Comparison of ENCODE assay signal across 8 cellular contexts in the genomic region with DNA sequence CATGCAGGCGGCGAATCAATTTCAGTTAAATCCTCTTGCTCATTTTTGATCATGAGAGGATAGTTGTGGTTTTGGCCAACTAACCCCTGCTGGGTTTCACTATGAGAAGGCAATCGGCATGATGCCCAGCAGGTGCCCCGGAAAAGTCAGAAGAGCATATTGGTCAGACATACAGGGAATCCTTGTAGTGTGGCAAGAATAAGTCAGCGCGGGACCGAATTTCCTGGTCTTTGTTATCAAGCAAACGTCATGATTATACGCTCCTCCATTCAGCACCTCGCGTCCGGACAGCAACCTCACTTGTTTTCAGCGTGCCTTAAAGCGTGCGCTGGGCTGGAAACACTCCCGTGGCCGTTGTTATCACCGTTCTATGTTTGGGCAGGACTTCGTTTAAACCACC. TPM values are rescaled to one million over a fixed set of nuclear protein-coding genes. Genes with fewer than 3 reads are reported as not detected.
DNase-seq lines count a peak whose midpoint lies in the region; ATAC-seq, FAIRE-seq and TF ChIP-seq lines count a peak whose summit lies in the region.

No MANE protein-coding gene starts in this region.

- H3K27ac Mint-ChIP-seq in stimulated activated memory B cell treated with anti-CD40 and anti-IgM and Interleukin-4, amounts not matched to agents 10 μg/mL and 1 μg/mL and 100 μg/mL, for 72 hours = no peak overlapping the region

- TF ChIP-seq CTCF in bronchial epithelial cell (IDR thresholded peaks at IDR 0.05; ENCODE audit: insufficient read depth, low read length, severe bottlenecking) (no peak), vagina (IDR thresholded peaks at IDR 0.05) (no peak)

- no peaks in the 10 kb centered on the region for H3K36me3 ChIP-seq in HUES48 (ENCODE audit: control insufficient read depth, insufficient read depth, low read length)
- H3K36me3 ChIP-seq in bronchial epithelial cell (ENCODE audit: control insufficient read depth, insufficient read depth, low read length) = no peaks in the 10 kb centered on the region
- no peaks in the 10 kb centered on the region for H3K36me3 ChIP-seq in vagina

- no peak overlapping the region for H3K27ac ChIP-seq in HUES48 (ENCODE audit: low read depth, low read length)
- H3K27ac ChIP-seq in vagina = no peak overlapping the region

- H3K27me3 ChIP-seq in HUES48 (ENCODE audit: control insufficient read depth, insufficient read depth, low read length) (peaks cover 55% of the 10 kb centered on the region), bronchial epithelial cell (ENCODE audit: control insufficient read depth, insufficient read depth, low read length) (peaks cover 19% of the 10 kb centered on the region), vagina (peaks cover 7% of the 10 kb centered on the region)

- peaks cover 7% of the 10 kb centered on the region for H3K4me1 ChIP-seq in HUES48 (ENCODE audit: control insufficient read depth, insufficient read depth, low read length)
- H3K4me1 ChIP-seq in vagina = peaks cover 20% of the 10 kb centered on the region

- DNase-seq in SK-N-DZ (ENCODE audit: low spot score) (peak; percentile 52), bronchial epithelial cell (ENCODE audit: low read depth) (peak; percentile 66), left lobe of liver (ENCODE audit: low spot score) (no peak), midbrain (lab: John Stamatoyannopoulos, UW) (no peak), vagina (ENCODE audit: extremely low spot score in 2 of 2) (no peak)

- H3K36me3 Mint-ChIP-seq in stimulated activated memory B cell treated with anti-CD40 and anti-IgM and Interleukin-4, amounts not matched to agents 10 μg/mL and 1 μg/mL and 100 μg/mL, for 72 hours = no peaks in the 10 kb centered on the region

- intact Hi-C loops in vagina (cut with DNase I) = no loop called here

- H3K4me3 ChIP-seq in HUES48 (ENCODE audit: low read depth, low read length) = peak overlapping the region; percentile 66
- no peak overlapping the region for H3K4me3 ChIP-seq in bronchial epithelial cell (ENCODE audit: low read depth, low read length)
- no peak overlapping the region for H3K4me3 ChIP-seq in vagina

- H3K9me3 Mint-ChIP-seq in stimulated activated memory B cell treated with anti-CD40 and anti-IgM and Interleukin-4, amounts not matched to agents 10 μg/mL and 1 μg/mL and 100 μg/mL, for 72 hours = no peaks in the 10 kb centered on the region

- no peak for TF ChIP-seq POLR2A in vagina (IDR thresholded peaks at IDR 0.05)

- H3K27me3 Mint-ChIP-seq in stimulated activated memory B cell treated with anti-CD40 and anti-IgM and Interleukin-4, amounts not matched to agents 10 μg/mL and 1 μg/mL and 100 μg/mL, for 72 hours = peaks cover 58% of the 10 kb centered on the region

- H3K9ac ChIP-seq in HUES48 (ENCODE audit: low read depth, low read length) = no peak overlapping the region

- peak overlapping the region; percentile 15 for H3K4me3 Mint-ChIP-seq in stimulated activated memory B cell treated with anti-CD40 and anti-IgM and Interleukin-4, amounts not matched to agents 10 μg/mL and 1 μg/mL and 100 μg/mL, for 72 hours

- H3K9me3 ChIP-seq in HUES48 (ENCODE audit: control insufficient read depth, insufficient read depth, low read length) (0 out of 2 replicates have a peak, but pooled peaks cover 3% of the 10 kb centered on the region), vagina (no peaks in the 10 kb centered on the region)

- peak; percentile 89 for FAIRE-seq in bronchial epithelial cell (lab: Jason Lieb, UNC)

- peak; percentile 46 for ATAC-seq in GM18858 (IDR thresholded peaks at IDR 0.05; ENCODE audit: unreplicated experiment)
- ATAC-seq in left lobe of liver = peak; percentile 67
- peak; percentile 22 for ATAC-seq in stimulated activated memory B cell treated with anti-CD40 and anti-IgM and Interleukin-4, amounts not matched to agents 10 μg/mL and 1 μg/mL and 100 μg/mL, for 72 hours

- H3K4me1 Mint-ChIP-seq in stimulated activated memory B cell treated with anti-CD40 and anti-IgM and Interleukin-4, amounts not matched to agents 10 μg/mL and 1 μg/mL and 100 μg/mL, for 72 hours = peaks cover 24% of the 10 kb centered on the region

RNA-seq across cellular contexts. Expression of a gene that starts 1.8 kb away (rescaled TPM):
- polyA plus RNA-seq in SK-N-DZ (2014; cell fraction: cytosol; rRNA removed) = 8.9 and 10.9 TPM in 2 replicates
- 10.4 and 11.2 TPM in 2 replicates for polyA plus RNA-seq in SK-N-DZ (2014; cell fraction: nucleus; rRNA removed)
- 2.6 and 4.2 TPM in 2 replicates for total RNA-seq in bronchial epithelial cell
- total RNA-seq in left lobe of liver = 2.1 TPM
- 3.9 TPM for total RNA-seq in vagina

Comparison
In these comparisons a context has a peak if more than half of its experiments do, and no peak if none do; other contexts are left out.
1. DNase-seq: peak in SK-N-DZ (single experiment) and bronchial epithelial cell (single experiment); none in left lobe of liver (single experiment), midbrain (single experiment) and vagina (0 of 2).
2. Peak in every context shown above with its lines, with median percentiles within 50 percentile points of each other: ATAC-seq.